34 cellular contexts compared by ENCODE assay signal in genomic region chr2:240643093-240643810, GRCh38. TPM values are rescaled to one million over a fixed set of nuclear protein-coding genes. Genes with fewer than 3 reads are reported as not detected.
DNase-seq lines count a peak whose midpoint lies in the region; ATAC-seq and TF ChIP-seq lines count a peak whose summit lies in the region.
"Had no signal": no experiment of that assay in that cellular context is flagged by ENCODE, and none has a peak within 500 bp of the region (broad histone marks: within the 10 kb centered on the region; RNA-seq: fewer than 3 reads in every experiment).

No MANE protein-coding gene starts in this region.

- H3K9me3 ChIP-seq in lung (ENCODE audit: control insufficient read depth in 2 of 2, insufficient read depth in 1 of 2, low read length in 1 of 2) (peaks cover 0 to 7% of the 10 kb centered on the region in 2 donors), mucosa of descending colon (no peaks in the 10 kb centered on the region), gastroesophageal sphincter (no peaks in the 10 kb centered on the region)
- H3K9me3 ChIP-seq: MG63, testis had no signal

- TF ChIP-seq EP300 in gastroesophageal sphincter (IDR thresholded peaks at IDR 0.05) = no peak

- no peak for ATAC-seq in lung (ENCODE audit: insufficient read depth, low FRiP score)
- no peak for ATAC-seq in mucosa of descending colon
- ATAC-seq in gastroesophageal sphincter = no peak
- ATAC-seq: Panc1, sciatic nerve, WTC11 had no signal

- H3K4me1 Mint-ChIP-seq in chondrocyte (ENCODE audit: low read depth) = no peaks in the 10 kb centered on the region
- H3K4me1 Mint-ChIP-seq: WTC11 had no signal

- TF ChIP-seq CTCF in chondrocyte (IDR thresholded peaks at IDR 0.05) (no peak), lung (IDR thresholded peaks at IDR 0.05; ENCODE audit: control extremely low read depth, extremely low read depth) (no peak), mucosa of descending colon (IDR thresholded peaks at IDR 0.05) (no peak), gastroesophageal sphincter (IDR thresholded peaks at IDR 0.05) (no peak)

- H3K27me3 ChIP-seq in lung (ENCODE audit: control insufficient read depth, insufficient read depth) = no peaks in the 10 kb centered on the region
- H3K27me3 ChIP-seq in gastroesophageal sphincter = peaks cover 80% of the 10 kb centered on the region
- H3K27me3 ChIP-seq: testis had no signal

- DNase-seq in activated effector memory CD4-positive, alpha-beta T cell treated with anti-CD3 and anti-CD28 coated beads, Interleukin-2, amount 50 U/mL, for 16 hours = peak; percentile 36
- no peak for DNase-seq in activated effector memory CD4-positive, alpha-beta T cell treated with Interleukin-2 at 50 U/mL for 16 hours
- DNase-seq in chondrocyte (ENCODE audit: low spot score) = peak; percentile 82
- DNase-seq in lung (ENCODE audit: low spot score) = peak; percentile 22
- peak; percentile 35 for DNase-seq in ureter (ENCODE audit: low spot score)
- no peak for DNase-seq in mucosa of descending colon
- DNase-seq in NCI-H510A treated with DMSO at 0.1 percent for 48 hours (lab: John Stamatoyannopoulos, UW) = no peak
- DNase-seq: activated CD4-positive, alpha-beta T cell treated with anti-CD3 and anti-CD28 coated beads, Interleukin-2, amount 10 ng/mL, durations not matched to agents 7 days and 5 days; activated naive CD8-positive, alpha-beta T cell treated with anti-CD3 and anti-CD28 coated beads, Interleukin-2, amount 10 ng/mL, durations not matched to agents 7 days and 5 days; caudate nucleus; hypothalamus; KBM-7; mammary epithelial cell; MG63; NCI-H1105 treated with DMSO at 0.1 percent for 48 hours; NCI-H1930; NCI-H69; SHP77 treated with DMSO at 0.1 percent for 48 hours; stimulated activated CD4-positive, alpha-beta T cell treated with anti-CD3 and anti-CD28 coated beads, Interleukin-4, amount 100 ng/mL, for 4 hours; stimulated activated naive CD4-positive, alpha-beta T cell treated with Interleukin-2 at 50 U/mL for 16 hours; SW 1271; testis had no signal

- H3K27me3 Mint-ChIP-seq in chondrocyte (ENCODE audit: low read depth) = peaks cover 40% of the 10 kb centered on the region

- H3K36me3 ChIP-seq in lung (ENCODE audit: control insufficient read depth in 2 of 2, insufficient read depth in 2 of 2, low read length in 2 of 2) (no peaks in the 10 kb centered on the region), mucosa of descending colon (ENCODE audit: low read depth) (no peaks in the 10 kb centered on the region), gastroesophageal sphincter (no peaks in the 10 kb centered on the region)
- H3K36me3 ChIP-seq: MG63 had no signal

- TF ChIP-seq POLR2A in gastroesophageal sphincter (IDR thresholded peaks at IDR 0.05) = no peak

- intact Hi-C loops in mucosa of descending colon (cut with DNase I, micrococcal nuclease) = no loop called here

- no peak overlapping the region for H3K4me3 ChIP-seq in lung
- H3K4me3 ChIP-seq in mucosa of descending colon = no peak overlapping the region
- H3K4me3 ChIP-seq in gastroesophageal sphincter = no peak overlapping the region
- H3K4me3 ChIP-seq: MG63, testis had no signal

- H3K9me3 Mint-ChIP-seq in chondrocyte (ENCODE audit: low read depth) = no peaks in the 10 kb centered on the region
- H3K9me3 Mint-ChIP-seq: activated naive CD8-positive, alpha-beta T cell treated with anti-CD3 and anti-CD28 coated beads, Interleukin-2, amount 10 ng/mL, durations not matched to agents 7 days and 5 days; activated T-helper 2 cell treated with anti-CD3 and anti-CD28 coated beads, Interferon-gamma antibody, Interleukin-2, Interleukin-4, amounts not matched to agents 10 μg/mL and 5 μg/mL and 100 μg/mL, durations not matched to agents 14 hours and 24 hours and 36 hours; dendritic cell treated with granulocyte-macrophage colony-stimulating factor and Interleukin-4, amounts not matched to agents 40 ng/mL and 50 ng/mL, for 4 days; neural crest cell; WTC11 had no signal

- no peak overlapping the region for H3K27ac Mint-ChIP-seq in chondrocyte (ENCODE audit: unreplicated experiment)
- H3K27ac Mint-ChIP-seq: activated CD4-positive, alpha-beta T cell treated with anti-CD3 and anti-CD28 coated beads, Interleukin-2, amount 10 ng/mL, durations not matched to agents 7 days and 5 days; activated naive CD8-positive, alpha-beta T cell treated with anti-CD3 and anti-CD28 coated beads, Interleukin-2, amount 10 ng/mL, durations not matched to agents 7 days and 5 days; activated T-helper 2 cell treated with anti-CD3 and anti-CD28 coated beads, Interferon-gamma antibody, Interleukin-2, Interleukin-4, amounts not matched to agents 10 μg/mL and 5 μg/mL and 100 μg/mL, durations not matched to agents 14 hours and 24 hours and 36 hours; dendritic cell treated with granulocyte-macrophage colony-stimulating factor and Interleukin-4, amounts not matched to agents 40 ng/mL and 50 ng/mL, for 4 days; progenitor cell of endocrine pancreas; WTC11 had no signal

- H3K27ac ChIP-seq in lung (ENCODE audit: low read depth in 1 of 2, low read length in 1 of 2) (no peak overlapping the region), gastroesophageal sphincter (no peak overlapping the region)
- H3K27ac ChIP-seq: testis had no signal

- no peaks in the 10 kb centered on the region for H3K36me3 Mint-ChIP-seq in chondrocyte (ENCODE audit: low read depth)
- H3K36me3 Mint-ChIP-seq: activated naive CD8-positive, alpha-beta T cell treated with anti-CD3 and anti-CD28 coated beads, Interleukin-2, amount 10 ng/mL, durations not matched to agents 7 days and 5 days; WTC11 had no signal

- 72 to 76% methylated on average over 13 of the region's 13 CpGs for WGBS in lung, 2 donors
- WGBS in gastroesophageal sphincter (ENCODE audit: low coverage in 1 of 2), 2 donors = 30% methylated on average over 2 of the region's 13 CpGs; no CpG with 5 or more reads in 1 of the 2 donors

- no peak overlapping the region for H3K4me3 Mint-ChIP-seq in chondrocyte (ENCODE audit: unreplicated experiment)
- H3K4me3 Mint-ChIP-seq: activated CD4-positive, alpha-beta T cell treated with anti-CD3 and anti-CD28 coated beads, Interleukin-2, amount 10 ng/mL, durations not matched to agents 7 days and 5 days; activated naive CD8-positive, alpha-beta T cell treated with anti-CD3 and anti-CD28 coated beads, Interleukin-2, amount 10 ng/mL, durations not matched to agents 7 days and 5 days; dendritic cell treated with granulocyte-macrophage colony-stimulating factor and Interleukin-4, amounts not matched to agents 40 ng/mL and 50 ng/mL, for 4 days; neural crest cell; WTC11 had no signal

- no peaks in the 10 kb centered on the region for H3K4me1 ChIP-seq in lung (ENCODE audit: control insufficient read depth in 2 of 2, insufficient read depth in 2 of 2, low read length in 2 of 2)
- no peaks in the 10 kb centered on the region for H3K4me1 ChIP-seq in mucosa of descending colon (ENCODE audit: low read depth)
- peaks cover 0 to 4% (median 0%) of the 10 kb centered on the region in 3 donors for H3K4me1 ChIP-seq in gastroesophageal sphincter

RNA-seq across cellular contexts. Expression of gene GPR35, which starts 18.0 kb away (rescaled TPM):
- total RNA-seq in chondrocyte (1.9 to 2.9 TPM (median 2.8 TPM) in 3 replicates), lung (1 to 10 TPM; 2.3 to 4.4 TPM), ureter (1.6 TPM), mucosa of descending colon (100 to 1,000 TPM in 1 of 3 donors, 10 to 100 TPM in 2; 47.1 to 132 (median 76.8) TPM), gastroesophageal sphincter (1 to 10 TPM in 3 of 4 donors, under 1 TPM in 1; 0.93 to 2.3 (median 1.9) TPM)
- 10 to 100 TPM in 1 of 2 donors, 1 to 10 TPM in 1; 3.9 to 10.3 TPM for polyA plus RNA-seq in lung
- polyA plus RNA-seq: fibroblast of lung had no signal

RNA-seq across cellular contexts. Expression of gene AQP12B, which starts 39.4 kb away (rescaled TPM):
- total RNA-seq in chondrocyte (not detected in 3 replicates), lung (under 1 TPM in 1 of 2 donors, not detected in 1; 0.15 TPM), ureter (not detected), mucosa of descending colon (1 to 10 TPM in 2 of 3 donors, under 1 TPM in 1; 0.16 to 10.0 (median 3.9) TPM), gastroesophageal sphincter (not detected)
- not detected for polyA plus RNA-seq in lung
- total RNA-seq: activated CD4-positive, alpha-beta T cell treated with anti-CD3 and anti-CD28 coated beads, Interleukin-2, amount 10 ng/mL, durations not matched to agents 7 days and 5 days; activated naive CD8-positive, alpha-beta T cell treated with anti-CD3 and anti-CD28 coated beads, Interleukin-2, amount 10 ng/mL, durations not matched to agents 7 days and 5 days; activated T-helper 2 cell treated with anti-CD3 and anti-CD28 coated beads, Interferon-gamma antibody, Interleukin-2, Interleukin-4, amounts not matched to agents 10 μg/mL and 5 μg/mL and 100 μg/mL, durations not matched to agents 14 hours and 24 hours and 36 hours; astrocyte; fibroblast of lung; HT-29; mammary epithelial cell; neural crest cell; progenitor cell of endocrine pancreas; sciatic nerve; testis; WTC11 had no signal
- polyA plus RNA-seq: BJ, fibroblast of lung, mammary epithelial cell had no signal

RNA-seq across cellular contexts. Expression of gene AQP12A, which starts 48.4 kb away (rescaled TPM):
- total RNA-seq in chondrocyte = not detected in 3 replicates
- total RNA-seq in lung = not detected
- not detected for polyA plus RNA-seq in lung
- total RNA-seq in ureter = not detected
- 10 to 100 TPM in 1 of 3 donors, 1 to 10 TPM in 1, not detected in 1; 9.7 to 18.9 TPM for total RNA-seq in mucosa of descending colon
- total RNA-seq in gastroesophageal sphincter = not detected
- total RNA-seq: activated CD4-positive, alpha-beta T cell treated with anti-CD3 and anti-CD28 coated beads, Interleukin-2, amount 10 ng/mL, durations not matched to agents 7 days and 5 days; activated naive CD8-positive, alpha-beta T cell treated with anti-CD3 and anti-CD28 coated beads, Interleukin-2, amount 10 ng/mL, durations not matched to agents 7 days and 5 days; activated T-helper 2 cell treated with anti-CD3 and anti-CD28 coated beads, Interferon-gamma antibody, Interleukin-2, Interleukin-4, amounts not matched to agents 10 μg/mL and 5 μg/mL and 100 μg/mL, durations not matched to agents 14 hours and 24 hours and 36 hours; astrocyte; fibroblast of lung; HT-29; mammary epithelial cell; neural crest cell; progenitor cell of endocrine pancreas; sciatic nerve; testis; WTC11 had no signal
- polyA plus RNA-seq: BJ, fibroblast of lung, mammary epithelial cell had no signal

RNA-seq across cellular contexts. Expression of gene CAPN10, which starts 56.7 kb away (rescaled TPM):
- total RNA-seq in chondrocyte (22.0 to 29.4 TPM (median 22.7 TPM) in 3 replicates), lung (10 to 100 TPM; 28.2 to 42.9 TPM), ureter (34.4 TPM), mucosa of descending colon (10 to 100 TPM; 34.0 to 55.5 (median 40.4) TPM), gastroesophageal sphincter (10 to 100 TPM; 19.2 to 34.7 (median 23.2) TPM)
- 10 to 100 TPM; 28.3 to 38.7 TPM for polyA plus RNA-seq in lung

Comparison
In these comparisons a context has a peak if more than half of its experiments do, and no peak if none do; other contexts are left out.
1. DNase-seq: peak in activated effector memory CD4-positive, alpha-beta T cell treated with anti-CD3 and anti-CD28 coated beads, Interleukin-2, amount 50 U/mL, for 16 hours (single experiment), chondrocyte (single experiment), lung (single experiment) and ureter (single experiment); none in activated effector memory CD4-positive, alpha-beta T cell treated with Interleukin-2 at 50 U/mL for 16 hours (single experiment), mucosa of descending colon (0 of 3) and NCI-H510A treated with DMSO at 0.1 percent for 48 hours (single experiment).
2. RNA of gene GPR35, which starts 18.0 kb away (total RNA-seq): 47.1 to 132 TPM in mucosa of descending colon; 2.3 to 4.4 TPM in lung, 0.93 to 2.3 TPM in gastroesophageal sphincter, 1.9 to 2.9 TPM in chondrocyte and 1.6 TPM in ureter (single experiment); every median in the first group is over 4 times any median in the second.